ENCODE assay signal across 12 cellular contexts in the genomic region with DNA sequence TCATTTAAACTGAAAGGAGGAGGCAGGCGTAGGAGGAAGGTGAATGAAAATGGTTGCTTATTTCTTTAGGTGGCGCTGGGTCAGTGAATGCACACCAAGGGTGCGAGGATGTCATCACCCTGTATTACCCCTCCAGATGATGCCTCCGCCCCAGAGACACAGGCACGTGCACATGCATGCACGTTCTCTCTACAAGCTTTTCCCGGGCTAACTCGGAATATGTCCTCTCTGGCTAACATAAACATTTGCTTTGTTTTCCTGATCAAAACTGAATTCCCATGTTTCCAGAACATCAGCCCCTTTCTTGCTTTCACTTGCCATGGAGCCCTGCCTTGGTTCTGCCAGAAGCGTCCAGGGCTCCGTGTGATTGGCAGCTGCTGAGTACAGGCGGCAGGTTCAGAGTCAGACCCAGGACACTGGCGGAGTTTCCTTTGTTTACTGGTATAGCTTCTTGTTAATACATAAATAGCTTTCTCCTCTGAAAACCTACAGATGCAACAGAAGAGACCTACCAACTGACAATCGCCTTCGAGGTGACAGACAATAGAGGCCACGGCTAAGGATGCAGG.
DNase-seq lines count a peak whose midpoint lies in the region; ATAC-seq and TF ChIP-seq lines count a peak whose summit lies in the region.
"Had no signal": no experiment of that assay in that cellular context is flagged by ENCODE, and none has a peak within 500 bp of the region (broad histone marks: within the 10 kb centered on the region; RNA-seq: fewer than 3 reads in every experiment).

No MANE protein-coding gene starts in this region.

- peaks cover 4% of the 10 kb centered on the region for H3K27me3 Mint-ChIP-seq in chondrocyte (ENCODE audit: low read depth)
- peaks cover 10 to 45% (median 17%) of the 10 kb centered on the region in 5 donors for H3K27me3 Mint-ChIP-seq in naive thymus-derived CD4-positive, alpha-beta T cell

- H3K27me3 ChIP-seq in naive thymus-derived CD4-positive, alpha-beta T cell (ENCODE audit: control insufficient read depth in 2 of 2, insufficient read depth in 2 of 2, low read length in 2 of 2), result no peaks in the 10 kb centered on the region
- H3K27me3 ChIP-seq in MG63, result no peaks in the 10 kb centered on the region

- H3K36me3 ChIP-seq in naive thymus-derived CD4-positive, alpha-beta T cell (ENCODE audit: control insufficient read depth in 2 of 3, insufficient read depth in 3 of 3, low read length in 3 of 3), result no peaks in the 10 kb centered on the region
- H3K36me3 ChIP-seq in MG63, result no peaks in the 10 kb centered on the region

- no peaks in the 10 kb centered on the region for H3K9me3 ChIP-seq in naive thymus-derived CD4-positive, alpha-beta T cell (ENCODE audit: control insufficient read depth in 2 of 3, low read length in 3 of 3)
- H3K9me3 ChIP-seq in MG63, result no peaks in the 10 kb centered on the region

- H3K4me1 Mint-ChIP-seq in chondrocyte (ENCODE audit: low read depth), result peaks cover 13% of the 10 kb centered on the region
- H3K4me1 Mint-ChIP-seq in naive thymus-derived CD4-positive, alpha-beta T cell, result peaks cover 23 to 54% (median 39%) of the 10 kb centered on the region in 7 donors

- intact Hi-C loops in naive thymus-derived CD4-positive, alpha-beta T cell (cut with micrococcal nuclease), result loop anchor here in 1 of 2 donors (10.0 kb wide), 1 partner anchor 333 kb away; no protein-coding TSS in a partner anchor

- CTCF ChIA-PET in naive thymus-derived CD4-positive, alpha-beta T cell (lab: Charles Lee), result no interaction called here

- no peak for TF ChIP-seq CTCF in AG10803 (conservative IDR thresholded peaks at IDR 0.05; ENCODE audit: low read length)
- TF ChIP-seq CTCF in chondrocyte (IDR thresholded peaks at IDR 0.05), result no peak

- DNase-seq in AG10803 (ENCODE audit: low read depth) (no peak), chondrocyte (ENCODE audit: low spot score) (peak; percentile 33), HCEC 1CT (no peak), NCI-H524 treated with DMSO at 0.1 percent for 48 hours (lab: John Stamatoyannopoulos, UW) (no peak), GM03348 (ENCODE audit: low spot score) (no peak), MG63 (no peak)
- DNase-seq in naive thymus-derived CD4-positive, alpha-beta T cell, result no peak
- DNase-seq: activated naive CD8-positive, alpha-beta T cell treated with anti-CD3 and anti-CD28 coated beads, Interleukin-2, amount 10 ng/mL, durations not matched to agents 7 days and 5 days; T1000 had no signal

- ATAC-seq in HG02610 (IDR thresholded peaks at IDR 0.05; ENCODE audit: unreplicated experiment), result peak; percentile 24
- no peak for ATAC-seq in naive thymus-derived CD4-positive, alpha-beta T cell
- ATAC-seq: HCT116 had no signal

- H3K4me3 Mint-ChIP-seq in chondrocyte (ENCODE audit: unreplicated experiment), result peak overlapping the region; percentile 59
- peak overlapping the region in 9 of 10 donors; percentile 21 to 82 (median 76) for H3K4me3 Mint-ChIP-seq in naive thymus-derived CD4-positive, alpha-beta T cell
- H3K4me3 Mint-ChIP-seq: activated naive CD8-positive, alpha-beta T cell treated with anti-CD3 and anti-CD28 coated beads, Interleukin-2, amount 10 ng/mL, durations not matched to agents 7 days and 5 days had no signal

- no peaks in the 10 kb centered on the region for H3K9me3 Mint-ChIP-seq in chondrocyte (ENCODE audit: low read depth)
- H3K9me3 Mint-ChIP-seq in naive thymus-derived CD4-positive, alpha-beta T cell, result no peaks in the 10 kb centered on the region
- H3K9me3 Mint-ChIP-seq: activated naive CD8-positive, alpha-beta T cell treated with anti-CD3 and anti-CD28 coated beads, Interleukin-2, amount 10 ng/mL, durations not matched to agents 7 days and 5 days had no signal

- no peak overlapping the region for H3K27ac Mint-ChIP-seq in chondrocyte (ENCODE audit: unreplicated experiment)
- H3K27ac Mint-ChIP-seq in naive thymus-derived CD4-positive, alpha-beta T cell, result peak overlapping the region in 5 of 9 donors; percentile 22 to 90 (median 56)
- H3K27ac Mint-ChIP-seq: activated naive CD8-positive, alpha-beta T cell treated with anti-CD3 and anti-CD28 coated beads, Interleukin-2, amount 10 ng/mL, durations not matched to agents 7 days and 5 days had no signal

- H3K4me3 ChIP-seq in AG10803 (ENCODE audit: low read length) (peak overlapping the region; percentile 2; the same call in 1 of the 2 replicates), MG63 (no peak overlapping the region)
- no peak overlapping the region for H3K4me3 ChIP-seq in naive thymus-derived CD4-positive, alpha-beta T cell (ENCODE audit: low read length)

- H3K4me1 ChIP-seq in naive thymus-derived CD4-positive, alpha-beta T cell (ENCODE audit: control insufficient read depth in 2 of 2, insufficient read depth in 2 of 2, low read length in 2 of 2), result peaks cover 0 to 16% of the 10 kb centered on the region in 2 donors

- H3K27ac ChIP-seq in naive thymus-derived CD4-positive, alpha-beta T cell (ENCODE audit: low read depth, low read length), result no peak overlapping the region
- H3K27ac ChIP-seq: C4-2B had no signal

- H3K36me3 Mint-ChIP-seq in chondrocyte (ENCODE audit: low read depth), result no peaks in the 10 kb centered on the region
- peaks cover 0 to 3% (median 0%) of the 10 kb centered on the region in 5 donors for H3K36me3 Mint-ChIP-seq in naive thymus-derived CD4-positive, alpha-beta T cell
- H3K36me3 Mint-ChIP-seq: activated naive CD8-positive, alpha-beta T cell treated with anti-CD3 and anti-CD28 coated beads, Interleukin-2, amount 10 ng/mL, durations not matched to agents 7 days and 5 days had no signal

- POLR2A ChIA-PET in naive thymus-derived CD4-positive, alpha-beta T cell (lab: Charles Lee), result interaction anchor here (1.1 kb wide), 1 partner anchor 18 kb away, joined by 4 read pairs; no protein-coding TSS in a partner anchor
